In genomic region chr7:32032211-32032610, GRCh38 we compare ENCODE assay signal across 36 cellular contexts. TPM values are rescaled to one million over a fixed set of nuclear protein-coding genes. Genes with fewer than 3 reads are reported as not detected.
"Had no signal": no experiment of that assay in that cellular context is flagged by ENCODE, and none has a peak within 500 bp of the region (broad histone marks: within the 10 kb centered on the region; RNA-seq: fewer than 3 reads in every experiment).

No MANE protein-coding gene starts in this region.

- H3K27ac ChIP-seq: adrenal gland, KMS-11, Peyer's patch, VCaP had no signal

- H3K4me3 ChIP-seq: adrenal gland, Peyer's patch had no signal

- DNase-seq: activated B cell treated with CpG ODN at 0.5 μM for 24 hours; activated CD4-positive, alpha-beta memory T cell treated with anti-CD3 and anti-CD28 coated beads for 36 hours; activated CD4-positive, alpha-beta T cell treated with anti-CD3 and anti-CD28 coated beads for 4 hours; activated CD4-positive, alpha-beta T cell treated with anti-CD3 and anti-CD28 coated beads, Interleukin-2, amount 50 U/mL, for 1 hour; activated CD4-positive, CD25-positive, alpha-beta regulatory T cell treated with anti-CD3 and anti-CD28 coated beads, Interleukin-2, amount 50 U/mL, for 72 hours; activated CD8-positive, alpha-beta memory T cell treated with anti-CD3 and anti-CD28 coated beads, Interleukin-2, amount 50 U/mL, for 4 hours; activated gamma-delta T cell treated with Interleukin-2 at 50 U/mL for 16 hours; activated naive CD4-positive, alpha-beta T cell treated with anti-CD3 and anti-CD28 coated beads for 36 hours; activated T-cell treated with anti-CD3 and anti-CD28 coated beads for 4 hours; activated T-cell treated with anti-CD3 and anti-CD28 coated beads, Interleukin-2, amount 50 U/mL, for 4 hours; adrenal gland; central memory CD4-positive, alpha-beta T cell; MM.1S; NCI-H1092; NCI-H146; NCI-H187; NCI-H2029 treated with DMSO at 0.1 percent for 48 hours; NCI-H2107; NCI-H2171; NCI-H510A; NCI-H526; NCI-H748 treated with DMSO at 0.1 percent for 48 hours; NK-92 treated with Interleukin-12 subunit alpha and Interleukin-12 subunit beta, amount 100 ng/mL, for 24 hours; PC-3; Peyer's patch; RPMI8226; SW 1271; T-helper 1 cell; T-helper 2 cell; T-helper 9 cell had no signal

- H3K36me3 ChIP-seq: adrenal gland, Peyer's patch had no signal

- H3K27me3 ChIP-seq: adrenal gland, Peyer's patch had no signal

- ATAC-seq: activated naive CD4-positive, alpha-beta T cell treated with anti-CD3 and anti-CD28 coated beads, Interleukin-2, amount 50 U/mL, for 72 hours; activated T-cell treated with anti-CD3 and anti-CD28 coated beads, Interleukin-2, amount 50 U/mL, for 4 hours; PC-3 had no signal

- H3K4me1 ChIP-seq: adrenal gland, Peyer's patch had no signal

- H3K9me3 ChIP-seq: adrenal gland, Peyer's patch had no signal

RNA-seq across cellular contexts. Expression of gene PDE1C, which starts 38.0 kb away (rescaled TPM):
- total RNA-seq: activated B cell treated with CpG ODN at 0.5 μM for 24 hours; activated CD4-positive, alpha-beta memory T cell treated with anti-CD3 and anti-CD28 coated beads for 36 hours; activated naive CD4-positive, alpha-beta T cell treated with anti-CD3 and anti-CD28 coated beads for 36 hours; activated naive CD4-positive, alpha-beta T cell treated with anti-CD3 and anti-CD28 coated beads, Interleukin-2, amount 50 U/mL, for 72 hours; activated T-cell treated with anti-CD3 and anti-CD28 coated beads, Interleukin-2, amount 50 U/mL, for 4 hours; activated T-helper 1 cell treated with anti-CD3 and anti-CD28 coated beads, Interleukin-12 subunit alpha, Interleukin-12 subunit beta, Interleukin-2, Interleukin-4 antibody, amounts not matched to agents 30 ng/mL and 10 ng/mL and 1 ng/mL, durations not matched to agents 14 hours and 24 hours and 36 hours; bronchial epithelial cell; LHCN-M2 had no signal
